In genomic region chr15:89776274-89777072, GRCh38 we compare ENCODE assay signal across 9 cellular contexts. TPM values are rescaled to one million over a fixed set of nuclear protein-coding genes. Genes with fewer than 3 reads are reported as not detected.
A peak's percentile ranks its signal among the peaks of the same experiment; 100 is the strongest.
DNase-seq lines count a peak whose midpoint lies in the region; ATAC-seq and TF ChIP-seq lines count a peak whose summit lies in the region.
"Had no signal": no experiment of that assay in that cellular context is flagged by ENCODE, and none has a peak within 500 bp of the region (broad histone marks: within the 10 kb centered on the region; RNA-seq: fewer than 3 reads in every experiment).

Gene MESP2, plus strand, starts transcription at chr15:89776332. Its CDS starts 26 bp downstream, at chr15:89776358.

- H3K36me3 ChIP-seq in GM23338 (ENCODE audit: insufficient read depth): no peaks in the 10 kb centered on the region
- no peaks in the 10 kb centered on the region for H3K36me3 ChIP-seq in effector memory CD4-positive, alpha-beta T cell (ENCODE audit: control insufficient read depth, insufficient read depth, low read length)

- peaks cover 40% of the 10 kb centered on the region for H3K27me3 ChIP-seq in GM23338 (ENCODE audit: insufficient read depth)
- H3K27me3 ChIP-seq in effector memory CD4-positive, alpha-beta T cell (replicated peaks; ENCODE audit: control insufficient read depth, insufficient read depth, low read length, poor library complexity, severe bottlenecking): peaks cover 12% of the 10 kb centered on the region

- H3K27me3 Mint-ChIP-seq in GM23338 (ENCODE audit: insufficient read depth, low read depth, poor library complexity): peaks cover 24% of the 10 kb centered on the region

- no peaks in the 10 kb centered on the region for H3K9me2 ChIP-seq in GM23338 (ENCODE audit: insufficient read depth)

- H4K20me1 ChIP-seq in GM23338 (replicated peaks; ENCODE audit: insufficient read depth): no peaks in the 10 kb centered on the region

- TF ChIP-seq CTCF in GM23338 (conservative IDR thresholded peaks at IDR 0.05; ENCODE audit: low read depth in 2 of 2): peak; percentile 32 to 57

- no peaks in the 10 kb centered on the region for H3K9me3 ChIP-seq in effector memory CD4-positive, alpha-beta T cell (ENCODE audit: control insufficient read depth, low read length)

- H3K4me1 ChIP-seq in GM23338 (ENCODE audit: insufficient read depth): peaks cover 3% of the 10 kb centered on the region; the same call in 1 of the 2 replicates
- peaks cover 5% of the 10 kb centered on the region for H3K4me1 ChIP-seq in effector memory CD4-positive, alpha-beta T cell (ENCODE audit: control insufficient read depth, insufficient read depth, low read length, poor library complexity, severe bottlenecking)

- H3K36me3 Mint-ChIP-seq in GM23338 (ENCODE audit: low read depth): no peaks in the 10 kb centered on the region

- H3F3A ChIP-seq in GM23338 (replicated peaks; ENCODE audit: low read depth): no peaks in the 10 kb centered on the region

- peak within 1 kb of the TSS; percentile 97 for H2AFZ ChIP-seq in GM23338
- H2AFZ ChIP-seq: PC-9 had no signal

- H3K4me2 ChIP-seq in GM23338: peak within 1 kb of the TSS; percentile 81
- H3K4me2 ChIP-seq: PC-9 had no signal

- ATAC-seq in GM23338: peak; percentile 96

- H3K27ac Mint-ChIP-seq in GM23338: no peak within 1 kb of the TSS

- DNase-seq in COLO668 (lab: John Stamatoyannopoulos, UW; ENCODE audit: unreplicated experiment) (peak; percentile 72), GM23338 (ENCODE audit: low spot score) (peak; percentile 94), NCI-H2196 (lab: John Stamatoyannopoulos, UW; ENCODE audit: unreplicated experiment) (peak; percentile 79), lung microvascular endothelial cell (ENCODE audit: low read depth in 2 of 2) (peak; percentile 81 to 90), cortex of kidney (lab: John Stamatoyannopoulos, UW) (no peak)
- DNase-seq in activated CD4-positive, alpha-beta T cell treated with anti-CD3 and anti-CD28 coated beads, Interleukin-2, amount 50 U/mL, for 48 hours: peak; percentile 59 to 66
- peak in 1 of 3 donors; percentile 29 for DNase-seq in effector memory CD4-positive, alpha-beta T cell
- DNase-seq in stimulated activated CD4-positive, alpha-beta T cell treated with anti-CD3 and anti-CD28 coated beads, Interleukin-4, amount 100 ng/mL, for 48 hours (ENCODE audit: low read depth in 2 of 2): peak; percentile 30 to 38

- peak within 1 kb of the TSS; percentile 55 for H3K4me3 ChIP-seq in GM23338
- H3K4me3 ChIP-seq in effector memory CD4-positive, alpha-beta T cell (ENCODE audit: insufficient read depth, low read depth, low read length, poor library complexity, severe bottlenecking): peak within 1 kb of the TSS; percentile 61
- H3K4me3 ChIP-seq: PC-9 had no signal

- H3K9me3 Mint-ChIP-seq in GM23338: no peaks in the 10 kb centered on the region

- H3K4me3 Mint-ChIP-seq in GM23338: peak within 1 kb of the TSS; percentile 54

- no peaks in the 10 kb centered on the region for H3K4me1 Mint-ChIP-seq in GM23338

- no peaks in the 10 kb centered on the region for H3K79me2 ChIP-seq in GM23338 (replicated peaks; ENCODE audit: insufficient read depth)

- no peak within 1 kb of the TSS for H3K27ac ChIP-seq in GM23338 (ENCODE audit: low read depth)
- no peak within 1 kb of the TSS for H3K27ac ChIP-seq in effector memory CD4-positive, alpha-beta T cell (ENCODE audit: insufficient read depth, low read length, poor library complexity, severe bottlenecking)
- H3K27ac ChIP-seq: PC-9 had no signal

TF ChIP-seq in GM23338, 12 proteins besides CTCF, POLR2A, EP300 and RAD21 (continues in another document):
- TF ChIP-seq POLR2AphosphoS5 (IDR thresholded peaks at IDR 0.05; ENCODE audit: low read depth): peak; percentile 54
- no peak for TF ChIP-seq ETS1 (IDR thresholded peaks at IDR 0.05)
- peak; percentile 23 for TF ChIP-seq REST (IDR thresholded peaks at IDR 0.05; ENCODE audit: unreplicated experiment)
- TF ChIP-seq EZH2phosphoT487 (IDR thresholded peaks at IDR 0.05; ENCODE audit: unreplicated experiment): no peak

RNA-seq across cellular contexts. Expression of gene MESP2, which starts in this region (rescaled TPM):
- total RNA-seq in GM23338 (2014; rRNA removed; shearing (Covaris generic)): 0.16 and 1.3 TPM in 2 replicates
- polyA plus RNA-seq in GM23338 (2016; fragmentation: Nextera tagmentation; extraction: Ambion mirVana): 0.24 and 0.68 TPM in 2 replicates
- not detected in 2 replicates for total RNA-seq in lung microvascular endothelial cell

Comparison
In these comparisons a context has a peak if more than half of its experiments do, and no peak if none do; other contexts are left out.
1. Peak in DNase-seq in lung microvascular endothelial cell; RNA of the gene not detected or under 1 TPM.